ENCODE assay signal across 8 cellular contexts in genomic region chr4:129901205-129901604, GRCh38.
"Had no signal": no experiment of that assay in that cellular context is flagged by ENCODE, and none has a peak within 500 bp of the region (broad histone marks: within the 10 kb centered on the region; RNA-seq: fewer than 3 reads in every experiment).

No MANE protein-coding gene starts in this region.

- ATAC-seq: GM12878 had no signal

- H3K4me3 ChIP-seq: GM12878 had no signal

- FAIRE-seq: G401.6, GM12878, GM12891, GM12892, GM18507, GM19239 had no signal

- DNase-seq: GDM1, GF-D8 had no signal
